In genomic region chr3:140629351-140630137, GRCh38 we compare ENCODE assay signal across 10 cellular contexts. TPM values are rescaled to one million over a fixed set of nuclear protein-coding genes. Genes with fewer than 3 reads are reported as not detected.
DNase-seq lines count a peak whose midpoint lies in the region; ATAC-seq and TF ChIP-seq lines count a peak whose summit lies in the region.
"Had no signal": no experiment of that assay in that cellular context is flagged by ENCODE, and none has a peak within 500 bp of the region (broad histone marks: within the 10 kb centered on the region; RNA-seq: fewer than 3 reads in every experiment).

No MANE protein-coding gene starts in this region.

- no peaks in the 10 kb centered on the region for H3K79me1 ChIP-seq in mesendoderm (ENCODE audit: low read length)

- no peak overlapping the region for H4K8ac ChIP-seq in mesendoderm (ENCODE audit: low read depth, low read length)

- no peaks in the 10 kb centered on the region for H3K79me2 ChIP-seq in mesendoderm (ENCODE audit: control insufficient read depth, insufficient read depth, low read length)

- H3K36me3 ChIP-seq in mesendoderm (ENCODE audit: control insufficient read depth, insufficient read depth, low read length) = no peaks in the 10 kb centered on the region

- no peak overlapping the region for H3K27ac ChIP-seq in mesendoderm (ENCODE audit: low read depth, low read length)

- TF ChIP-seq EP300 in Ishikawa (IDR thresholded peaks at IDR 0.05; ENCODE audit: borderline replicate concordance) = peak; percentile 56; the same call in 1 of the 2 replicates

- DNase-seq in Ammon's horn (ENCODE audit: low spot score) = peak; percentile 35
- DNase-seq in dedifferentiated amniotic fluid mesenchymal stem cell (ENCODE audit: extremely low spot score) = peak; percentile 80
- peak; percentile 58 for DNase-seq in mesendoderm
- no peak for DNase-seq in KBM-7
- no peak for DNase-seq in CD1c-positive myeloid dendritic cell (ENCODE audit: extremely low spot score)
- no peak for DNase-seq in NCI-H345 (lab: John Stamatoyannopoulos, UW)
- DNase-seq: cortex of kidney, NCI-H1092 had no signal

- H3K27me3 ChIP-seq in mesendoderm (ENCODE audit: insufficient read depth, low read length, poor library complexity) = no peaks in the 10 kb centered on the region

- WGBS in mesendoderm (ENCODE audit: extremely low coverage, insufficient coverage, low lambda C conversion rate) = no CpG with 5 or more reads among the region's 3 CpGs

- H3K4me3 ChIP-seq in mesendoderm (ENCODE audit: low read length) = no peak overlapping the region

- in situ Hi-C loops in KBM-7 (cut with MboI; ENCODE audit: low pct_unique_long_range_greater_than_20kb, low sequenced_read_pairs) = no loop called here

- H4K5ac ChIP-seq in mesendoderm (ENCODE audit: low read length) = no peak overlapping the region

- H2BK120ac ChIP-seq in mesendoderm (ENCODE audit: low read depth, low read length) = no peak overlapping the region

- no peak overlapping the region for H2AK5ac ChIP-seq in mesendoderm (ENCODE audit: low read length)

- no peak overlapping the region for H3K4me2 ChIP-seq in mesendoderm (ENCODE audit: low read length)

- H2BK5ac ChIP-seq in mesendoderm (ENCODE audit: low read length) = no peak overlapping the region

- no peaks in the 10 kb centered on the region for H3K4me1 ChIP-seq in mesendoderm (ENCODE audit: control insufficient read depth, low read depth, low read length)

- peak overlapping the region; percentile 85 for H2BK15ac ChIP-seq in mesendoderm (replicated peaks; ENCODE audit: low read depth)

- no peak overlapping the region for H3K4ac ChIP-seq in mesendoderm (ENCODE audit: low read depth, low read length)

- H3K9ac ChIP-seq in mesendoderm (ENCODE audit: low read length) = no peak overlapping the region

- no peak overlapping the region for H3K23ac ChIP-seq in mesendoderm (ENCODE audit: low read length)

- TF ChIP-seq RAD21 in Ishikawa (IDR thresholded peaks at IDR 0.05; ENCODE audit: low read depth) = no peak

- no peak overlapping the region for H3K18ac ChIP-seq in mesendoderm (ENCODE audit: low read length)

- ATAC-seq in HG03025 (IDR thresholded peaks at IDR 0.05; ENCODE audit: low FRiP score, unreplicated experiment) = no peak

- no peak overlapping the region for H3K56ac ChIP-seq in mesendoderm (ENCODE audit: low read length)

TF ChIP-seq in Ishikawa, 13 proteins besides CTCF, POLR2A, EP300 and RAD21:
- TF ChIP-seq TEAD4 (IDR thresholded peaks at IDR 0.05) (peak; percentile 96), REST (IDR thresholded peaks at IDR 0.05; ENCODE audit: low read depth) (no peak), CEBPB (IDR thresholded peaks at IDR 0.05) (peak; percentile 42; the same call in 1 of the 2 replicates), TCF12 (IDR thresholded peaks at IDR 0.05; ENCODE audit: low read depth) (peak; percentile 57; the same call in 1 of the 2 replicates), ZBTB7A (IDR thresholded peaks at IDR 0.05; ENCODE audit: low read depth) (no peak), MAX (IDR thresholded peaks at IDR 0.05) (no peak), USF1 (IDR thresholded peaks at IDR 0.05) (no peak), EGR1 (IDR thresholded peaks at IDR 0.05) (no peak), NFIC (IDR thresholded peaks at IDR 0.05) (no peak)

RNA-seq across cellular contexts. Expression of gene TRIM42, which starts 48.3 kb away (rescaled TPM):
- polyA plus RNA-seq in mesendoderm (2013, experiment 1 of 2) = not detected
- not detected for polyA plus RNA-seq in mesendoderm (2013, experiment 2 of 2)

Comparison
In these comparisons a context has a peak if more than half of its experiments do, and no peak if none do; other contexts are left out.
1. DNase-seq: peak in Ammon's horn (single experiment), dedifferentiated amniotic fluid mesenchymal stem cell (single experiment) and mesendoderm (single experiment); none in KBM-7 (single experiment), CD1c-positive myeloid dendritic cell (single experiment) and NCI-H345 (single experiment).